ENCODE assay signal across 8 cellular contexts in genomic region chr13:97344250-97345175, GRCh38.
A peak's percentile ranks its signal among the peaks of the same experiment; 100 is the strongest.
DNase-seq lines count a peak whose midpoint lies in the region; ATAC-seq, FAIRE-seq and TF ChIP-seq lines count a peak whose summit lies in the region.

No MANE protein-coding gene starts in this region.

- no peak overlapping the region for H3K4me3 Mint-ChIP-seq in activated CD4-positive, alpha-beta memory T cell treated with anti-CD3 and anti-CD28 coated beads for 36 hours

- no peak overlapping the region for H3K27ac Mint-ChIP-seq in activated CD4-positive, alpha-beta memory T cell treated with anti-CD3 and anti-CD28 coated beads for 36 hours

- peak overlapping the region; percentile 51; the same call in 2 of the 3 replicates for H3K4me2 ChIP-seq in A549
- no peak overlapping the region for H3K4me2 ChIP-seq in endothelial cell of umbilical vein (ENCODE audit: insufficient read depth, low read length)

- BruUV-seq in endothelial cell of umbilical vein (replicated peaks; lab: Mats Ljungman, UMichigan) = no TSS peak

- TF ChIP-seq RAD21 in A549 (conservative IDR thresholded peaks at IDR 0.05 in 1 of 2, IDR thresholded peaks at IDR 0.05 in 1 of 2) = peak; percentile 83 to 89

- H2AFZ ChIP-seq in endothelial cell of umbilical vein (ENCODE audit: low read depth, low read length) = no peak overlapping the region

- H3K4me1 Mint-ChIP-seq in activated CD4-positive, alpha-beta memory T cell treated with anti-CD3 and anti-CD28 coated beads for 36 hours (ENCODE audit: low read depth) = peaks cover 12% of the 10 kb centered on the region

- no peaks in the 10 kb centered on the region for H3K9me1 ChIP-seq in endothelial cell of umbilical vein (replicated peaks; ENCODE audit: control insufficient read depth, extremely low read depth, insufficient read depth, low read length)

- H3K36me3 ChIP-seq in endothelial cell of umbilical vein (ENCODE audit: control insufficient read depth in 2 of 2, extremely low read depth in 1 of 2, insufficient read depth in 2 of 2, low read length in 2 of 2) (peaks cover 8 to 27% of the 10 kb centered on the region in 2 experiments), testis (ENCODE audit: low read depth, missing control alignments) (no peaks in the 10 kb centered on the region)

- peaks cover 11% of the 10 kb centered on the region for H3K36me3 Mint-ChIP-seq in activated CD4-positive, alpha-beta memory T cell treated with anti-CD3 and anti-CD28 coated beads for 36 hours

- peaks cover 8% of the 10 kb centered on the region for H3K79me2 ChIP-seq in endothelial cell of umbilical vein (ENCODE audit: control insufficient read depth, insufficient read depth, low read length)

- no peaks in the 10 kb centered on the region for H3K9me3 Mint-ChIP-seq in activated CD4-positive, alpha-beta memory T cell treated with anti-CD3 and anti-CD28 coated beads for 36 hours

- TF ChIP-seq EP300 in A549 (IDR thresholded peaks at IDR 0.05) = no peak

- 12% methylated on average over 5 of the region's 5 CpGs for WGBS in A549 (ENCODE audit: missing lambda C conversion rate)
- WGBS in testis, 2 donors = 40 to 51% methylated on average over 5 of the region's 5 CpGs

- POLR2A ChIA-PET in A549 (lab: Yijun Ruan, JAX) = no interaction called here
- POLR2A ChIA-PET in activated CD4-positive, alpha-beta memory T cell treated with anti-CD3 and anti-CD28 coated beads for 36 hours (lab: Charles Lee) = interaction anchor here (1.1 kb wide), 1 partner anchor 232 kb away, joined by 3 read pairs; no protein-coding TSS in a partner anchor
- POLR2A ChIA-PET in endothelial cell of umbilical vein (lab: Charles Lee) = interaction anchor here (1.5 kb wide), 1 partner anchor 123 kb away, joined by 4 read pairs; the partner anchor contains the start of gene MBNL2

- no peaks in the 10 kb centered on the region for H4K20me1 ChIP-seq in endothelial cell of umbilical vein (replicated peaks; ENCODE audit: control insufficient read depth, extremely low read depth, insufficient read depth, low read length)

- no peaks in the 10 kb centered on the region for H3K27me3 Mint-ChIP-seq in activated CD4-positive, alpha-beta memory T cell treated with anti-CD3 and anti-CD28 coated beads for 36 hours

- no peaks in the 10 kb centered on the region for H3K27me3 ChIP-seq in endothelial cell of umbilical vein (ENCODE audit: control insufficient read depth in 2 of 2, insufficient read depth in 2 of 2, low read length in 2 of 2)
- H3K27me3 ChIP-seq in testis = no peaks in the 10 kb centered on the region

- H3K27ac ChIP-seq in A549 (peak overlapping the region; percentile 59 to 72), endothelial cell of umbilical vein (ENCODE audit: insufficient read depth, low read depth, low read length) (peak overlapping the region; percentile 32), testis (peak overlapping the region in 1 of 2 donors; percentile 33)

- H3K9me3 ChIP-seq in A549 (no peaks in the 10 kb centered on the region), endothelial cell of umbilical vein (replicated peaks; ENCODE audit: control insufficient read depth, insufficient read depth, low read length) (no peaks in the 10 kb centered on the region), testis (no peaks in the 10 kb centered on the region)

- dilution Hi-C loops in endothelial cell of umbilical vein (cut with MboI; ENCODE audit: extremely low pct_ligation_motif_present, low sequenced_read_pairs) = no loop called here

- CTCF ChIA-PET in A549 (lab: Yijun Ruan, JAX) (interaction anchor here (0.6 to 2.7 kb wide), 24 partner anchors 9 to 341 kb away, joined by 3 to 23 read pairs (median 3); partner anchors contain the start of gene MBNL2), endothelial cell of umbilical vein (lab: Charles Lee) (interaction anchor here (0.7 to 4.7 kb wide), 31 partner anchors 8 to 326 kb away, joined by 3 to 78 read pairs (median 4); partner anchors contain the start of gene MBNL2)
- CTCF ChIA-PET in activated CD4-positive, alpha-beta memory T cell treated with anti-CD3 and anti-CD28 coated beads for 36 hours (lab: Charles Lee) = interaction anchor here (0.5 to 12.7 kb wide), 19 partner anchors 11 to 327 kb away, joined by 3 to 212 read pairs (median 3); partner anchors contain the start of gene MBNL2

- ATAC-seq in A549 (peak; percentile 84 to 89; a peak in 4 of 6 replicates), HG02870 (IDR thresholded peaks at IDR 0.05; ENCODE audit: unreplicated experiment) (peak; percentile 73)

- DNase-seq in A549 (ENCODE audit: low read depth in 1 of 2, low spot score in 1 of 2) (peak in 1 of 2 experiments; percentile 57), GM12891 (ENCODE audit: insufficient read length, low spot score) (no peak), NCI-H2171 (lab: John Stamatoyannopoulos, UW) (peak; percentile 19), endothelial cell of umbilical vein (ENCODE audit: low read depth, low spot score) (peak; percentile 78), mucosa of gallbladder (ENCODE audit: low spot score) (peak; percentile 53), testis (peak; percentile 77)
- DNase-seq in activated CD4-positive, alpha-beta memory T cell treated with anti-CD3 and anti-CD28 coated beads for 36 hours = peak; percentile 70

- FAIRE-seq in A549 (lab: Jason Lieb, UNC) = no peak
- peak; percentile 69 for FAIRE-seq in GM12891 (lab: Jason Lieb, UNC)
- FAIRE-seq in endothelial cell of umbilical vein (lab: Jason Lieb, UNC) = peak; percentile 95

- H3K9ac ChIP-seq in endothelial cell of umbilical vein (replicated peaks; ENCODE audit: extremely low read depth, insufficient read depth, low read length) = peak overlapping the region; percentile 25

- no peak for TF ChIP-seq POLR2A in A549 (IDR thresholded peaks at IDR 0.05; ENCODE audit: low read length)
- no peak for TF ChIP-seq POLR2A in GM12891 (IDR thresholded peaks at IDR 0.05; ENCODE audit: low read depth, low read length)
- no peak for TF ChIP-seq POLR2A in endothelial cell of umbilical vein (IDR thresholded peaks at IDR 0.05; ENCODE audit: low read depth, low read length)
- TF ChIP-seq POLR2A in testis (IDR thresholded peaks at IDR 0.05) = no peak

- TF ChIP-seq CTCF in A549 (IDR thresholded peaks at IDR 0.05) (peak; percentile 75), endothelial cell of umbilical vein (IDR thresholded peaks at IDR 0.05; ENCODE audit: extremely low read depth in 1 of 2, insufficient read depth in 1 of 2, low read depth in 1 of 2, low read length in 2 of 2) (peak; percentile 56 to 63), testis (IDR thresholded peaks at IDR 0.05) (peak; percentile 55 to 79 (median 60))

- H3K4me1 ChIP-seq in A549 = peaks cover 42% of the 10 kb centered on the region
- peaks cover 5% of the 10 kb centered on the region for H3K4me1 ChIP-seq in endothelial cell of umbilical vein (ENCODE audit: control insufficient read depth, extremely low read depth, insufficient read depth, low read length)
- H3K4me1 ChIP-seq in testis = peaks cover 7% of the 10 kb centered on the region

- H3K4me3 ChIP-seq in A549 (no peak overlapping the region), endothelial cell of umbilical vein (replicated peaks in 1 of 3; ENCODE audit: insufficient read depth in 1 of 3, low read depth in 1 of 3, low read length in 3 of 3) (no peak overlapping the region), testis (no peak overlapping the region)

- intact Hi-C loops in activated CD4-positive, alpha-beta memory T cell treated with anti-CD3 and anti-CD28 coated beads for 36 hours (cut with micrococcal nuclease) = loop anchor here (1.0 to 5.0 kb wide), 5 partner anchors 52 to 234 kb away; partner anchors contain the start of gene MBNL2
- intact Hi-C loops in endothelial cell of umbilical vein (cut with micrococcal nuclease) = loop anchor here (1.0 to 2.0 kb wide), 6 partner anchors 48 to 234 kb away; no protein-coding TSS in a partner anchor
- intact Hi-C loops in testis (cut with DNase I; ENCODE audit: low total_unique reads) = loop anchor here (5.0 kb wide), 1 partner anchor 232 kb away; no protein-coding TSS in a partner anchor

TF ChIP-seq in A549, 52 proteins besides CTCF, POLR2A, EP300 and RAD21:
- TF ChIP-seq CBX8 (IDR thresholded peaks at IDR 0.05) (no peak), SMC3 (IDR thresholded peaks at IDR 0.05) (peak; percentile 92), HOXA7 (CRISPR knock-in tag; IDR thresholded peaks at IDR 0.05) (no peak), NPAS2 (CRISPR knock-in tag; IDR thresholded peaks at IDR 0.05; ENCODE audit: borderline replicate concordance) (no peak), SREBF2 (IDR thresholded peaks at IDR 0.05) (no peak)

TF ChIP-seq in GM12891, 5 proteins besides CTCF, POLR2A, EP300 and RAD21:
- TF ChIP-seq PAX5 (IDR thresholded peaks at IDR 0.05; ENCODE audit: insufficient read depth, low read length, severe bottlenecking) = no peak
- TF ChIP-seq TAF1 (IDR thresholded peaks at IDR 0.05; ENCODE audit: low read depth, low read length) = no peak
- TF ChIP-seq POU2F2 (IDR thresholded peaks at IDR 0.05; ENCODE audit: low read depth, low read length) = no peak
- no peak for TF ChIP-seq POLR2AphosphoS5 (IDR thresholded peaks at IDR 0.05; ENCODE audit: low read depth, low read length)
- no peak for TF ChIP-seq SPI1 (IDR thresholded peaks at IDR 0.05; ENCODE audit: low read depth, low read length)

TF ChIP-seq in endothelial cell of umbilical vein, 7 proteins besides CTCF, POLR2A, EP300 and RAD21:
- TF ChIP-seq JUN (IDR thresholded peaks at IDR 0.05; ENCODE audit: borderline replicate concordance, insufficient read depth, insufficient read length, low read depth) (no peak), POLR2AphosphoS5 (IDR thresholded peaks at IDR 0.05; ENCODE audit: insufficient read depth, low read depth, low read length) (no peak), FOS (IDR thresholded peaks at IDR 0.05; ENCODE audit: borderline replicate concordance, insufficient read depth, low read length) (no peak), GATA2 (IDR thresholded peaks at IDR 0.05; ENCODE audit: insufficient read depth, insufficient read length, low read depth, low read length) (peak; percentile 6)
